In the genomic region with DNA sequence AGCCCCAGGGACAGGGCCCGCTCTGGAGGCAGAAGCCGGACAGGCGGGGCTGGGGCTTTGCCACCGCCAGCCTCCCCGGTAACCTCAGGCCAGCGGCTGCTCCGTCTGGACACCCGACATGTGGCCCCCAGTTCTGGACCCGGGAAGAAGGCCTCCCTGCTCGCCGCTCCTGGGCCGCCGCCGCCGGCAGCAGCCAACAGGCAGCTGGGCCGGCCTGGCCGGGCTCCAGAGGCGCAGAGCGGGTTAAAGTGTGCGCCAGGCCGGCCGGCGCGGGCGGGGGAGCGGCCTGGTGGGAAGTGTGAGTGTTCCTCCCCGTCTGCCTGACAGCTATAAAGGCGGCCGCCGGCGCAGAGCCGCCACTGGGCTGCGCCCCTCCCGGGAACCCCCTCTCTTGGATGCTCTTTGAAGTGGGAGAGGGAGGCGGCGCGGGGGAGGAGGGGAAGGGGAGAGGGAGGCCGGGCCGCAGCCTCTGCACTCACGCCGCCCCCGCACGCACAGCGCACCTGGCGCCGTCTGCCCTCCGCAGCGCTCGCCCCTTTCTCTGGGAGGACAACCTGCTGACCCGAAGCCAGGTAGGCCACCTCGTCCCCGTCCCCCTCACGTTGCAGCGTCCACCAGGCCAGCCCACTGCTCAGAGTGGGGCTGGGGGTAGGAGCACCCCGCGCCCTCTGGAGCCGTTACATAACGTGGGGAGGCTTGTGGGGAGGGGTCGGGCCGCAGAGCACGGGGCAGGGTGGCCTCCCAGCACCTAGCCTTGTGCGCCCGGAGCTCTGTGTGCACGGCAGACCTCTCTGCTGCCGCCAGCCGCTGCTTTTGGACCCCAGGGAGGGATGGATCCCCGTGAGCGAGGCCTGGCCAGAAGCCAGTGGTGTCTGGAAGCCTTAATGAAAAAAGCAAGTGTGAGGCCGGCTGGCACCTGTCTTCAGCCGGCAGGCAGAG, we compare ENCODE assay signal across 9 cellular contexts. TPM values are rescaled to one million over a fixed set of nuclear protein-coding genes. Genes with fewer than 3 reads are reported as not detected.
DNase-seq lines count a peak whose midpoint lies in the region; TF ChIP-seq lines count a peak whose summit lies in the region.
"Had no signal": no experiment of that assay in that cellular context is flagged by ENCODE, and none has a peak within 500 bp of the region (broad histone marks: within the 10 kb centered on the region; RNA-seq: fewer than 3 reads in every experiment).

A gene (plus strand): TSS at position 359 of the 939 bp plus-strand sequence. CDS start 2,009 bp downstream, outside the sequence.

- peaks cover 16% of the 10 kb centered on the region for H3K27me3 Mint-ChIP-seq in activated CD4-positive, alpha-beta T cell treated with anti-CD3 and anti-CD28 coated beads, Interleukin-2, amount 10 ng/mL, durations not matched to agents 7 days and 5 days
- peaks cover 16% of the 10 kb centered on the region for H3K27me3 Mint-ChIP-seq in osteocyte (ENCODE audit: unreplicated experiment)

- no peak within 1 kb of the TSS for H3K27ac Mint-ChIP-seq in activated CD4-positive, alpha-beta T cell treated with anti-CD3 and anti-CD28 coated beads, Interleukin-2, amount 10 ng/mL, durations not matched to agents 7 days and 5 days
- no peak within 1 kb of the TSS for H3K27ac Mint-ChIP-seq in osteocyte (ENCODE audit: unreplicated experiment)

- H3K4me3 Mint-ChIP-seq in activated CD4-positive, alpha-beta T cell treated with anti-CD3 and anti-CD28 coated beads, Interleukin-2, amount 10 ng/mL, durations not matched to agents 7 days and 5 days = no peak within 1 kb of the TSS
- H3K4me3 Mint-ChIP-seq in osteocyte (ENCODE audit: unreplicated experiment) = no peak within 1 kb of the TSS

- TF ChIP-seq CTCF in osteocyte (IDR thresholded peaks at IDR 0.05) = no peak

- H3K4me1 Mint-ChIP-seq in activated CD4-positive, alpha-beta T cell treated with anti-CD3 and anti-CD28 coated beads, Interleukin-2, amount 10 ng/mL, durations not matched to agents 7 days and 5 days = peaks cover 8% of the 10 kb centered on the region
- peaks cover 7% of the 10 kb centered on the region for H3K4me1 Mint-ChIP-seq in osteocyte (ENCODE audit: unreplicated experiment)

- no peaks in the 10 kb centered on the region for H3K9me3 Mint-ChIP-seq in activated CD4-positive, alpha-beta T cell treated with anti-CD3 and anti-CD28 coated beads, Interleukin-2, amount 10 ng/mL, durations not matched to agents 7 days and 5 days
- no peaks in the 10 kb centered on the region for H3K9me3 Mint-ChIP-seq in osteocyte (ENCODE audit: unreplicated experiment)

- CTCF ChIA-PET in activated CD4-positive, alpha-beta T cell treated with anti-CD3 and anti-CD28 coated beads, Interleukin-2, amount 10 ng/mL, durations not matched to agents 7 days and 5 days (lab: Charles Lee) = interaction anchor here (0.6 kb wide), 1 partner anchor 374 kb away, joined by 4 read pairs; no protein-coding TSS in a partner anchor

- POLR2A ChIA-PET in activated CD4-positive, alpha-beta T cell treated with anti-CD3 and anti-CD28 coated beads, Interleukin-2, amount 10 ng/mL, durations not matched to agents 7 days and 5 days (lab: Charles Lee) = no interaction called here

- peak; percentile 57 for DNase-seq in activated CD4-positive, alpha-beta T cell treated with anti-CD3 and anti-CD28 coated beads for 1 hour
- DNase-seq in activated CD4-positive, alpha-beta T cell treated with anti-CD3 and anti-CD28 coated beads, Interleukin-2, amount 10 ng/mL, durations not matched to agents 7 days and 5 days = no peak
- peak; percentile 69 for DNase-seq in SK-N-DZ (ENCODE audit: low spot score)
- DNase-seq in ecto neural progenitor cell (ENCODE audit: low spot score) = peak; percentile 79
- DNase-seq in mesenteric fat pad (ENCODE audit: low spot score) = peak; percentile 92
- DNase-seq in stimulated activated CD8-positive, alpha-beta memory T cell treated with anti-CD3 and anti-CD28 coated beads, Interleukin-7, amount 100 ng/mL, for 4 hours (ENCODE audit: low read depth in 2 of 2) = peak; percentile 52 to 68
- no peak for DNase-seq in osteocyte (ENCODE audit: extremely low spot score, unreplicated experiment)
- no peak for DNase-seq in effector CD4-positive, alpha-beta T cell

- no peaks in the 10 kb centered on the region for H3K36me3 Mint-ChIP-seq in activated CD4-positive, alpha-beta T cell treated with anti-CD3 and anti-CD28 coated beads, Interleukin-2, amount 10 ng/mL, durations not matched to agents 7 days and 5 days (ENCODE audit: low read depth)
- no peaks in the 10 kb centered on the region for H3K36me3 Mint-ChIP-seq in osteocyte (ENCODE audit: unreplicated experiment)

RNA-seq across cellular contexts. Expression of the gene that starts here (rescaled TPM):
- not detected for total RNA-seq in activated CD4-positive, alpha-beta T cell treated with anti-CD3 and anti-CD28 coated beads, Interleukin-2, amount 10 ng/mL, durations not matched to agents 7 days and 5 days
- polyA plus RNA-seq in SK-N-DZ (2014; cell fraction: cytosol; rRNA removed) = 6.8 and 6.9 TPM in 2 replicates
- polyA plus RNA-seq in SK-N-DZ (2014; cell fraction: nucleus; rRNA removed) = 9.5 and 10.8 TPM in 2 replicates
- 2.5 TPM for total RNA-seq in mesenteric fat pad
- 0.10 and 0.11 TPM in 2 replicates for total RNA-seq in osteocyte
- polyA plus RNA-seq: AG04450 had no signal

Comparison
In these comparisons a context has a peak if more than half of its experiments do, and no peak if none do; other contexts are left out.
1. DNase-seq: peak in activated CD4-positive, alpha-beta T cell treated with anti-CD3 and anti-CD28 coated beads for 1 hour (single experiment), SK-N-DZ (single experiment), ecto neural progenitor cell (single experiment), mesenteric fat pad (single experiment) and stimulated activated CD8-positive, alpha-beta memory T cell treated with anti-CD3 and anti-CD28 coated beads, Interleukin-7, amount 100 ng/mL, for 4 hours (2 of 2); none in activated CD4-positive, alpha-beta T cell treated with anti-CD3 and anti-CD28 coated beads, Interleukin-2, amount 10 ng/mL, durations not matched to agents 7 days and 5 days (single experiment), osteocyte (single experiment) and effector CD4-positive, alpha-beta T cell (single experiment).